ENCODE assay signal across 21 cellular contexts in the genomic region with DNA sequence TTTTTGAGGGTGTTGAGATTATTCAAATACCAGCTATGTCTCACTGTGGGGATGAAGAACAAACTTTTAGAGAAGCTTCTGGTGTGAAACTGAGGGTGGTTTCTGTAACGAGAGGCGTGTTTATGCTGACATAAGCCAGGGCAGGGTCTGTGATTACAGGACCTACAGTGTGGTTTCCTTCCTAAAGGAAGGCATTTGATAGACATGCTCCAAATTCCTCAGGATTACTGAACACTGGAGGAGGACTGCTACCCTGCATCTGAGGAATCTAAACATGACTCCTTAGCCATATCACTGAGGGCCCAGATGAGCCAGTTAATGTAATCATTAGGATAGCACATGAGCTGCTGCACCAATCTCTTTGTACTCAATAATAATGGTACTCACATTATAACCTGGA.
DNase-seq lines count a peak whose midpoint lies in the region; ATAC-seq, FAIRE-seq and TF ChIP-seq lines count a peak whose summit lies in the region.
"Had no signal": no experiment of that assay in that cellular context is flagged by ENCODE, and none has a peak within 500 bp of the region (broad histone marks: within the 10 kb centered on the region; RNA-seq: fewer than 3 reads in every experiment).

No MANE protein-coding gene starts in this region.

- H3K4me3 ChIP-seq in naive thymus-derived CD4-positive, alpha-beta T cell (ENCODE audit: low read length): no peak overlapping the region
- H3K4me3 ChIP-seq: right atrium auricular region had no signal

- H3K27ac ChIP-seq in naive thymus-derived CD4-positive, alpha-beta T cell (ENCODE audit: low read depth, low read length): no peak overlapping the region
- H3K27ac ChIP-seq: right atrium auricular region had no signal

- H3K4me3 Mint-ChIP-seq in HFFc6 (no peak overlapping the region), glutamatergic neuron (ENCODE audit: unreplicated experiment) (no peak overlapping the region), osteocyte (ENCODE audit: unreplicated experiment) (no peak overlapping the region)
- H3K4me3 Mint-ChIP-seq in naive thymus-derived CD4-positive, alpha-beta T cell: no peak overlapping the region
- H3K4me3 Mint-ChIP-seq: activated T-cell treated with anti-CD3 and anti-CD28 coated beads, Interleukin-2, amount 50 U/mL, for 72 hours; natural killer cell had no signal

- no peak for TF ChIP-seq CTCF in HFFc6 (IDR thresholded peaks at IDR 0.05)
- TF ChIP-seq CTCF in glutamatergic neuron (IDR thresholded peaks at IDR 0.05; ENCODE audit: partially characterized antibody, unreplicated experiment): no peak
- no peak for TF ChIP-seq CTCF in osteocyte (IDR thresholded peaks at IDR 0.05)

- H3K36me3 Mint-ChIP-seq in HFFc6 (ENCODE audit: low read depth): no peaks in the 10 kb centered on the region
- peaks cover 19% of the 10 kb centered on the region for H3K36me3 Mint-ChIP-seq in glutamatergic neuron (ENCODE audit: unreplicated experiment)
- peaks cover 5% of the 10 kb centered on the region for H3K36me3 Mint-ChIP-seq in osteocyte (ENCODE audit: unreplicated experiment)
- H3K36me3 Mint-ChIP-seq in naive thymus-derived CD4-positive, alpha-beta T cell: no peaks in the 10 kb centered on the region
- H3K36me3 Mint-ChIP-seq: natural killer cell had no signal

- peaks cover 20% of the 10 kb centered on the region for H3K27me3 Mint-ChIP-seq in HFFc6 (ENCODE audit: insufficient read depth)
- H3K27me3 Mint-ChIP-seq in glutamatergic neuron (ENCODE audit: unreplicated experiment): peaks cover 4% of the 10 kb centered on the region
- no peaks in the 10 kb centered on the region for H3K27me3 Mint-ChIP-seq in osteocyte (ENCODE audit: unreplicated experiment)
- H3K27me3 Mint-ChIP-seq in naive thymus-derived CD4-positive, alpha-beta T cell: peaks cover 10 to 43% (median 19%) of the 10 kb centered on the region in 5 donors

- no peaks in the 10 kb centered on the region for H3K27me3 ChIP-seq in naive thymus-derived CD4-positive, alpha-beta T cell (ENCODE audit: control insufficient read depth in 2 of 2, insufficient read depth in 2 of 2, low read length in 2 of 2)
- H3K27me3 ChIP-seq: right atrium auricular region had no signal

- no peak for ATAC-seq in naive thymus-derived CD4-positive, alpha-beta T cell
- ATAC-seq: activated T-cell treated with anti-CD3 and anti-CD28 coated beads, Interleukin-2, amount 50 U/mL, for 72 hours; esophagus mucosa; left ventricle myocardium superior; natural killer cell had no signal

- intact Hi-C loops in naive thymus-derived CD4-positive, alpha-beta T cell (cut with micrococcal nuclease): no loop called here

- H3K27ac Mint-ChIP-seq in HFFc6 (no peak overlapping the region), glutamatergic neuron (ENCODE audit: unreplicated experiment) (peak overlapping the region; percentile 72), osteocyte (ENCODE audit: unreplicated experiment) (peak overlapping the region; percentile 32)
- peak overlapping the region in 1 of 9 donors; percentile 43 for H3K27ac Mint-ChIP-seq in naive thymus-derived CD4-positive, alpha-beta T cell
- H3K27ac Mint-ChIP-seq: activated T-cell treated with anti-CD3 and anti-CD28 coated beads, Interleukin-2, amount 50 U/mL, for 72 hours; natural killer cell had no signal

- no peaks in the 10 kb centered on the region for H3K36me3 ChIP-seq in naive thymus-derived CD4-positive, alpha-beta T cell (ENCODE audit: control insufficient read depth in 2 of 3, insufficient read depth in 3 of 3, low read length in 3 of 3)

- DNase-seq in HFFc6: peak; percentile 9
- no peak for DNase-seq in glutamatergic neuron
- no peak for DNase-seq in osteocyte (ENCODE audit: extremely low spot score, unreplicated experiment)
- DNase-seq in activated effector memory CD4-positive, alpha-beta T cell treated with Interleukin-2 at 50 U/mL for 16 hours: no peak
- no peak for DNase-seq in activated naive CD4-positive, alpha-beta T cell (lab: John Stamatoyannopoulos, UW)
- no peak for DNase-seq in NCI-H2081 (lab: John Stamatoyannopoulos, UW)
- DNase-seq in naive thymus-derived CD4-positive, alpha-beta T cell: no peak
- DNase-seq: activated CD4-positive, alpha-beta T cell treated with anti-CD3 and anti-CD28 coated beads, Interleukin-2, amount 50 U/mL, for 4 hours; activated T-cell treated with anti-CD3 and anti-CD28 coated beads, Interleukin-2, amount 50 U/mL, for 72 hours; cortex of kidney; DMS 273 treated with DMSO at 0.1 percent for 48 hours; hypothalamus; Kasumi-1; left ventricle myocardium superior; natural killer cell; NCI-H1436; NCI-H446 treated with DMSO at 0.1 percent for 48 hours; substantia nigra had no signal

- H3K9me3 Mint-ChIP-seq in HFFc6: no peaks in the 10 kb centered on the region
- H3K9me3 Mint-ChIP-seq in glutamatergic neuron (ENCODE audit: unreplicated experiment): peaks cover 20% of the 10 kb centered on the region
- H3K9me3 Mint-ChIP-seq in osteocyte (ENCODE audit: unreplicated experiment): no peaks in the 10 kb centered on the region
- peaks cover 0 to 4% (median 0%) of the 10 kb centered on the region in 11 donors for H3K9me3 Mint-ChIP-seq in naive thymus-derived CD4-positive, alpha-beta T cell
- H3K9me3 Mint-ChIP-seq: activated T-cell treated with anti-CD3 and anti-CD28 coated beads, Interleukin-2, amount 50 U/mL, for 72 hours; natural killer cell had no signal

- CTCF ChIA-PET in naive thymus-derived CD4-positive, alpha-beta T cell (lab: Charles Lee): no interaction called here

- FAIRE-seq in TTC549 (lab: Jason Lieb, UNC): peak; percentile 88

- H3K4me1 Mint-ChIP-seq in HFFc6 (ENCODE audit: low read depth): peaks cover 8% of the 10 kb centered on the region
- H3K4me1 Mint-ChIP-seq in glutamatergic neuron (ENCODE audit: low read depth, unreplicated experiment): peaks cover 33% of the 10 kb centered on the region
- H3K4me1 Mint-ChIP-seq in osteocyte (ENCODE audit: unreplicated experiment): peaks cover 7% of the 10 kb centered on the region
- H3K4me1 Mint-ChIP-seq in naive thymus-derived CD4-positive, alpha-beta T cell: no peaks in the 10 kb centered on the region
- H3K4me1 Mint-ChIP-seq: natural killer cell had no signal

- no peaks in the 10 kb centered on the region for H3K9me3 ChIP-seq in naive thymus-derived CD4-positive, alpha-beta T cell (ENCODE audit: control insufficient read depth in 2 of 3, low read length in 3 of 3)
- H3K9me3 ChIP-seq: right atrium auricular region had no signal

- H3K4me1 ChIP-seq in naive thymus-derived CD4-positive, alpha-beta T cell (ENCODE audit: control insufficient read depth in 2 of 2, insufficient read depth in 2 of 2, low read length in 2 of 2): no peaks in the 10 kb centered on the region
- H3K4me1 ChIP-seq: right atrium auricular region had no signal

- POLR2A ChIA-PET in naive thymus-derived CD4-positive, alpha-beta T cell (lab: Charles Lee): no interaction called here
